Comparison of ENCODE assay signal across 3 cellular contexts in the genomic region with DNA sequence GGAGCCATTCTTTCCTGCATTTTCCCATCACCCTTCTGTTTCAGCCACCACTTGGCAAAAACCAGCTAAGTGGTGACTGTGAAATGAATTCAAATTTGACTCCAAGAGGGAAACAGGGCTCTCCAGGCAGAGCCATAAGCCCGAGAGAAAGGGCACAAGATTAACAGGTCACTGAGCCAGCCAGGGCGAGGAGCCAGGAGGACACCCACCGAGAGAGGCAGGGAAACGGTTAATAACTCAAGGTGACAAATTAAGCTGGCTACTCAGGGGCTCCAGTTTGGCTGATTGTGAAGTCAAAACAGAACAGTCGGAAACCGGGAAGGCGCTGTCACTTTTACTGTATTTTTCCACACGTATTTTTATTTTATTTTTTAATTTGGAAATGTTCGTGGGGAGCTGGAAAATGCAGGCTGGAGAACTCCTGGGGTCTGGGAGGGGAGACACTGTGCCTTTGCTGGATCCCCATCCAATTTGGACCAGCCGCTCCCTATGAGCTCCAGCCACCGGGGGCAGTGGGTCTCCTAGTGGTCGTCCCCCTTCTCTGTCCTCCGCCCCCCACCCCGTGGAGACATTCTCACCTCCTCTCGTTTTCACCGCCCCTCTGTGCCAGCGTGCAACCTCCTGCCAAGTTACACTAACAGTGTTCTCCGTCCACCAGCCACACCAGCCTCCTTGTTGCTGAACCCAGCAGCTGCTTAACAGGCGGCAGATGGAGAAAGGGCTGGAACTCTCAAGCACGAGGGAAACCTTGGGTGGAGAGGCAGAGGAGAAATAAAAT.
TF ChIP-seq lines count a peak whose summit lies in the region.

No MANE protein-coding gene starts in this region.

TF ChIP-seq in SK-N-SH, 30 proteins besides CTCF, POLR2A, EP300 and RAD21 (continued from another document):
- TF ChIP-seq, protein P1, sequence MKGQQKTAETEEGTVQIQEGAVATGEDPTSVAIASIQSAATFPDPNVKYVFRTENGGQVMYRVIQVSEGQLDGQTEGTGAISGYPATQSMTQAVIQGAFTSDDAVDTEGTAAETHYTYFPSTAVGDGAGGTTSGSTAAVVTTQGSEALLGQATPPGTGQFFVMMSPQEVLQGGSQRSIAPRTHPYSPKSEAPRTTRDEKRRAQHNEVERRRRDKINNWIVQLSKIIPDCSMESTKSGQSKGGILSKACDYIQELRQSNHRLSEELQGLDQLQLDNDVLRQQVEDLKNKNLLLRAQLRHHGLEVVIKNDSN (IDR thresholded peaks at IDR 0.05; ENCODE audit: borderline replicate concordance, low read depth), result no peak
- TF ChIP-seq, protein P2, sequence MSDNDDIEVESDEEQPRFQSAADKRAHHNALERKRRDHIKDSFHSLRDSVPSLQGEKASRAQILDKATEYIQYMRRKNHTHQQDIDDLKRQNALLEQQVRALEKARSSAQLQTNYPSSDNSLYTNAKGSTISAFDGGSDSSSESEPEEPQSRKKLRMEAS (IDR thresholded peaks at IDR 0.05; ENCODE audit: low read depth), result no peak
- TF ChIP-seq FOSL2 (IDR thresholded peaks at IDR 0.05; ENCODE audit: borderline replicate concordance, low read depth) (no peak), RXRA (IDR thresholded peaks at IDR 0.05; ENCODE audit: borderline replicate concordance, low read depth) (no peak)
- TF ChIP-seq, protein P3, sequence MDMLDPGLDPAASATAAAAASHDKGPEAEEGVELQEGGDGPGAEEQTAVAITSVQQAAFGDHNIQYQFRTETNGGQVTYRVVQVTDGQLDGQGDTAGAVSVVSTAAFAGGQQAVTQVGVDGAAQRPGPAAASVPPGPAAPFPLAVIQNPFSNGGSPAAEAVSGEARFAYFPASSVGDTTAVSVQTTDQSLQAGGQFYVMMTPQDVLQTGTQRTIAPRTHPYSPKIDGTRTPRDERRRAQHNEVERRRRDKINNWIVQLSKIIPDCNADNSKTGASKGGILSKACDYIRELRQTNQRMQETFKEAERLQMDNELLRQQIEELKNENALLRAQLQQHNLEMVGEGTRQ (IDR thresholded peaks at IDR 0.05; ENCODE audit: borderline replicate concordance, low read depth, low read length), result no peak
TF ChIP-seq in SK-N-SH: peak in this region for 0.

TF ChIP-seq in SK-N-SH treated with all-trans-retinoic acid at 6 μM for 48 hours, 23 proteins besides CTCF, POLR2A, EP300 and RAD21 (continued from another document):
- TF ChIP-seq, protein P4, sequence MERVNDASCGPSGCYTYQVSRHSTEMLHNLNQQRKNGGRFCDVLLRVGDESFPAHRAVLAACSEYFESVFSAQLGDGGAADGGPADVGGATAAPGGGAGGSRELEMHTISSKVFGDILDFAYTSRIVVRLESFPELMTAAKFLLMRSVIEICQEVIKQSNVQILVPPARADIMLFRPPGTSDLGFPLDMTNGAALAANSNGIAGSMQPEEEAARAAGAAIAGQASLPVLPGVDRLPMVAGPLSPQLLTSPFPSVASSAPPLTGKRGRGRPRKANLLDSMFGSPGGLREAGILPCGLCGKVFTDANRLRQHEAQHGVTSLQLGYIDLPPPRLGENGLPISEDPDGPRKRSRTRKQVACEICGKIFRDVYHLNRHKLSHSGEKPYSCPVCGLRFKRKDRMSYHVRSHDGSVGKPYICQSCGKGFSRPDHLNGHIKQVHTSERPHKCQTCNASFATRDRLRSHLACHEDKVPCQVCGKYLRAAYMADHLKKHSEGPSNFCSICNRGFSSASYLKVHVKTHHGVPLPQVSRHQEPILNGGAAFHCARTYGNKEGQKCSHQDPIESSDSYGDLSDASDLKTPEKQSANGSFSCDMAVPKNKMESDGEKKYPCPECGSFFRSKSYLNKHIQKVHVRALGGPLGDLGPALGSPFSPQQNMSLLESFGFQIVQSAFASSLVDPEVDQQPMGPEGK (CRISPR knock-in tag; IDR thresholded peaks at IDR 0.05; ENCODE audit: borderline replicate concordance), result no peak
- TF ChIP-seq ZNF565 (CRISPR knock-in tag; conservative IDR thresholded peaks at IDR 0.05; ENCODE audit: low read depth), result no peak
- TF ChIP-seq TCF4 (CRISPR knock-in tag; IDR thresholded peaks at IDR 0.05; ENCODE audit: borderline replicate concordance), result no peak
- TF ChIP-seq SNAI2 (CRISPR knock-in tag; IDR thresholded peaks at IDR 0.05), result no peak
- no peak for TF ChIP-seq GLIS3 (CRISPR knock-in tag; IDR thresholded peaks at IDR 0.05)
- TF ChIP-seq ESRRG (CRISPR knock-in tag; IDR thresholded peaks at IDR 0.05), result no peak
- TF ChIP-seq, protein P5, sequence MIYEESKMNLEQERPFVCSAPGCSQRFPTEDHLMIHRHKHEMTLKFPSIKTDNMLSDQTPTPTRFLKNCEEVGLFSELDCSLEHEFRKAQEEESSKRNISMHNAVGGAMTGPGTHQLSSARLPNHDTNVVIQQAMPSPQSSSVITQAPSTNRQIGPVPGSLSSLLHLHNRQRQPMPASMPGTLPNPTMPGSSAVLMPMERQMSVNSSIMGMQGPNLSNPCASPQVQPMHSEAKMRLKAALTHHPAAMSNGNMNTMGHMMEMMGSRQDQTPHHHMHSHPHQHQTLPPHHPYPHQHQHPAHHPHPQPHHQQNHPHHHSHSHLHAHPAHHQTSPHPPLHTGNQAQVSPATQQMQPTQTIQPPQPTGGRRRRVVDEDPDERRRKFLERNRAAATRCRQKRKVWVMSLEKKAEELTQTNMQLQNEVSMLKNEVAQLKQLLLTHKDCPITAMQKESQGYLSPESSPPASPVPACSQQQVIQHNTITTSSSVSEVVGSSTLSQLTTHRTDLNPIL (CRISPR knock-in tag; IDR thresholded peaks at IDR 0.05; ENCODE audit: low read depth), result no peak
- TF ChIP-seq ZNF8 (CRISPR knock-in tag; IDR thresholded peaks at IDR 0.05), result no peak
- TF ChIP-seq ZNF70 (CRISPR knock-in tag; IDR thresholded peaks at IDR 0.05), result no peak
- TF ChIP-seq, protein P6, sequence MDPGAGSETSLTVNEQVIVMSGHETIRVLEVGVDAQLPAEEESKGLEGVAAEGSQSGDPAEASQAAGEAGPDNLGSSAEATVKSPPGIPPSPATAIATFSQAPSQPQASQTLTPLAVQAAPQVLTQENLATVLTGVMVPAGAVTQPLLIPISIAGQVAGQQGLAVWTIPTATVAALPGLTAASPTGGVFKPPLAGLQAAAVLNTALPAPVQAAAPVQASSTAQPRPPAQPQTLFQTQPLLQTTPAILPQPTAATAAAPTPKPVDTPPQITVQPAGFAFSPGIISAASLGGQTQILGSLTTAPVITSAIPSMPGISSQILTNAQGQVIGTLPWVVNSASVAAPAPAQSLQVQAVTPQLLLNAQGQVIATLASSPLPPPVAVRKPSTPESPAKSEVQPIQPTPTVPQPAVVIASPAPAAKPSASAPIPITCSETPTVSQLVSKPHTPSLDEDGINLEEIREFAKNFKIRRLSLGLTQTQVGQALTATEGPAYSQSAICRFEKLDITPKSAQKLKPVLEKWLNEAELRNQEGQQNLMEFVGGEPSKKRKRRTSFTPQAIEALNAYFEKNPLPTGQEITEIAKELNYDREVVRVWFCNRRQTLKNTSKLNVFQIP (CRISPR knock-in tag; IDR thresholded peaks at IDR 0.05; ENCODE audit: borderline replicate concordance, low read depth), result no peak
- TF ChIP-seq ZFP3 (CRISPR knock-in tag; IDR thresholded peaks at IDR 0.05), result no peak
- TF ChIP-seq TOX (CRISPR knock-in tag; IDR thresholded peaks at IDR 0.05; ENCODE audit: borderline replicate concordance), result no peak
- TF ChIP-seq BACH2 (CRISPR knock-in tag; IDR thresholded peaks at IDR 0.05; ENCODE audit: borderline replicate concordance), result no peak
- TF ChIP-seq ARNTL (CRISPR knock-in tag; IDR thresholded peaks at IDR 0.05; ENCODE audit: borderline replicate concordance, low read depth), result no peak
- no peak for TF ChIP-seq OSR1 (CRISPR knock-in tag; IDR thresholded peaks at IDR 0.05)
- no peak for TF ChIP-seq PPARA (CRISPR knock-in tag; IDR thresholded peaks at IDR 0.05; ENCODE audit: borderline replicate concordance)
- no peak for TF ChIP-seq ISL1 (CRISPR knock-in tag; IDR thresholded peaks at IDR 0.05)

TF ChIP-seq in WTC11, 78 proteins besides CTCF, POLR2A, EP300 and RAD21 (continued from another document):
- TF ChIP-seq, protein P7, sequence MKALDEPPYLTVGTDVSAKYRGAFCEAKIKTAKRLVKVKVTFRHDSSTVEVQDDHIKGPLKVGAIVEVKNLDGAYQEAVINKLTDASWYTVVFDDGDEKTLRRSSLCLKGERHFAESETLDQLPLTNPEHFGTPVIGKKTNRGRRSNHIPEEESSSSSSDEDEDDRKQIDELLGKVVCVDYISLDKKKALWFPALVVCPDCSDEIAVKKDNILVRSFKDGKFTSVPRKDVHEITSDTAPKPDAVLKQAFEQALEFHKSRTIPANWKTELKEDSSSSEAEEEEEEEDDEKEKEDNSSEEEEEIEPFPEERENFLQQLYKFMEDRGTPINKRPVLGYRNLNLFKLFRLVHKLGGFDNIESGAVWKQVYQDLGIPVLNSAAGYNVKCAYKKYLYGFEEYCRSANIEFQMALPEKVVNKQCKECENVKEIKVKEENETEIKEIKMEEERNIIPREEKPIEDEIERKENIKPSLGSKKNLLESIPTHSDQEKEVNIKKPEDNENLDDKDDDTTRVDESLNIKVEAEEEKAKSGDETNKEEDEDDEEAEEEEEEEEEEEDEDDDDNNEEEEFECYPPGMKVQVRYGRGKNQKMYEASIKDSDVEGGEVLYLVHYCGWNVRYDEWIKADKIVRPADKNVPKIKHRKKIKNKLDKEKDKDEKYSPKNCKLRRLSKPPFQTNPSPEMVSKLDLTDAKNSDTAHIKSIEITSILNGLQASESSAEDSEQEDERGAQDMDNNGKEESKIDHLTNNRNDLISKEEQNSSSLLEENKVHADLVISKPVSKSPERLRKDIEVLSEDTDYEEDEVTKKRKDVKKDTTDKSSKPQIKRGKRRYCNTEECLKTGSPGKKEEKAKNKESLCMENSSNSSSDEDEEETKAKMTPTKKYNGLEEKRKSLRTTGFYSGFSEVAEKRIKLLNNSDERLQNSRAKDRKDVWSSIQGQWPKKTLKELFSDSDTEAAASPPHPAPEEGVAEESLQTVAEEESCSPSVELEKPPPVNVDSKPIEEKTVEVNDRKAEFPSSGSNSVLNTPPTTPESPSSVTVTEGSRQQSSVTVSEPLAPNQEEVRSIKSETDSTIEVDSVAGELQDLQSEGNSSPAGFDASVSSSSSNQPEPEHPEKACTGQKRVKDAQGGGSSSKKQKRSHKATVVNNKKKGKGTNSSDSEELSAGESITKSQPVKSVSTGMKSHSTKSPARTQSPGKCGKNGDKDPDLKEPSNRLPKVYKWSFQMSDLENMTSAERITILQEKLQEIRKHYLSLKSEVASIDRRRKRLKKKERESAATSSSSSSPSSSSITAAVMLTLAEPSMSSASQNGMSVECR (CRISPR knock-in tag; IDR thresholded peaks at IDR 0.05; ENCODE audit: borderline replicate concordance), result no peak
- TF ChIP-seq GABPB1 (CRISPR knock-in tag; IDR thresholded peaks at IDR 0.05) (no peak), ESRRA (CRISPR knock-in tag; IDR thresholded peaks at IDR 0.05; ENCODE audit: borderline replicate concordance) (no peak)
